In the genomic region with DNA sequence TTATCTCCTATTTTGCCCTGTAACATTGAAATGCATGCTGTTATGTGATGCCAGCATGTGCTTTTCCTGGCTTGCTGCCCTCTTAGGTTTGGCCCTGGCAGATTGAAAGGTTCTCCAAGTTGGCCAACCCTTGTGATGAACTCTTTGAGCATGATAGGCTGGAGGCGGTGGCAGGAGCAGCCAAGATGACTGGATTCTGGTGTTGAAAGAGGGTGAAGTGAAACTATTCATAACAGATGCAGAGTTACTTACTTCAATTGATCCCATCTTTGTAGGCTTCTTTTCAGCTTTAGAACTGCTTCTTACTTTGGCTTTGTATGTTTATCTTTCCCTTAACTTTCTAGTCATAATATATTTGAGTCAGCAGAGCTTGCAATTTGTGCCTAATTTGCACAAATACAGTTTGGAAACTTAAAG, we compare ENCODE assay signal across 1 cellular context.
TF ChIP-seq lines count a peak whose summit lies in the region.

No MANE protein-coding gene starts in this region.

TF ChIP-seq in IMR-90, 13 proteins besides CTCF, POLR2A, EP300 and RAD21:
- TF ChIP-seq MAFK (IDR thresholded peaks at IDR 0.05; ENCODE audit: low read depth, low read length): peak; percentile 72
- no peak for TF ChIP-seq CHD1 (IDR thresholded peaks at IDR 0.05; ENCODE audit: low read depth, low read length)
